ENCODE assay signal across 26 cellular contexts in genomic region chrX:72025236-72025770, GRCh38.
"Had no signal": no experiment of that assay in that cellular context is flagged by ENCODE, and none has a peak within 500 bp of the region (broad histone marks: within the 10 kb centered on the region; RNA-seq: fewer than 3 reads in every experiment).

No MANE protein-coding gene starts in this region.

- H3K9me3 ChIP-seq: left ventricle myocardium inferior, lower lobe of right lung, prostate gland, right lobe of liver, spleen, testis, transverse colon, uterus had no signal

- H3K4me3 Mint-ChIP-seq: effector memory CD8-positive, alpha-beta T cell; immature natural killer cell; memory B cell; naive B cell; nephron; stimulated activated naive B cell treated with anti-CD40 and anti-IgM and Interleukin-4, amounts not matched to agents 10 μg/mL and 1 μg/mL and 100 μg/mL, for 72 hours; stimulated activated naive CD8-positive, alpha-beta T cell treated with anti-CD3 and anti-CD28 coated beads, Interleukin-15, amount 100 ng/mL, for 72 hours had no signal

- ATAC-seq: effector memory CD8-positive, alpha-beta T cell; foreskin keratinocyte; left cardiac atrium; lower lobe of right lung; right lobe of liver; stimulated activated naive B cell treated with anti-CD40 and anti-IgM and Interleukin-4, amounts not matched to agents 10 μg/mL and 1 μg/mL and 100 μg/mL, for 72 hours; stimulated activated naive CD8-positive, alpha-beta T cell treated with anti-CD3 and anti-CD28 coated beads, Interleukin-15, amount 100 ng/mL, for 72 hours had no signal

- H3K27ac ChIP-seq: dorsolateral prefrontal cortex, foreskin keratinocyte, left ventricle myocardium inferior, lower lobe of right lung, parathyroid adenoma, prostate gland, right lobe of liver, spleen, testis, transverse colon, uterus had no signal

- H3K27ac Mint-ChIP-seq: immature natural killer cell; memory B cell; naive B cell; stimulated activated naive B cell treated with anti-CD40 and anti-IgM and Interleukin-4, amounts not matched to agents 10 μg/mL and 1 μg/mL and 100 μg/mL, for 72 hours; stimulated activated naive CD8-positive, alpha-beta T cell treated with anti-CD3 and anti-CD28 coated beads, Interleukin-15, amount 100 ng/mL, for 72 hours had no signal

- H3K36me3 Mint-ChIP-seq: immature natural killer cell; memory B cell; naive B cell; stimulated activated naive B cell treated with anti-CD40 and anti-IgM and Interleukin-4, amounts not matched to agents 10 μg/mL and 1 μg/mL and 100 μg/mL, for 72 hours had no signal

- H3K27me3 Mint-ChIP-seq: effector memory CD8-positive, alpha-beta T cell had no signal

- H3K9me3 Mint-ChIP-seq: effector memory CD8-positive, alpha-beta T cell; immature natural killer cell; memory B cell; naive B cell; nephron; stimulated activated naive B cell treated with anti-CD40 and anti-IgM and Interleukin-4, amounts not matched to agents 10 μg/mL and 1 μg/mL and 100 μg/mL, for 72 hours; stimulated activated naive CD8-positive, alpha-beta T cell treated with anti-CD3 and anti-CD28 coated beads, Interleukin-15, amount 100 ng/mL, for 72 hours had no signal

- DNase-seq: cortex of kidney; dorsolateral prefrontal cortex; effector memory CD8-positive, alpha-beta T cell; foreskin keratinocyte; immature natural killer cell; kidney; left cardiac atrium; left ventricle myocardium inferior; lower lobe of right lung; midbrain; naive B cell; occipital lobe; right lobe of liver; spleen; stimulated activated CD4-positive, alpha-beta T cell treated with anti-CD3 and anti-CD28 coated beads, Interleukin-15, amount 100 ng/mL, for 24 hours; stimulated activated CD4-positive, alpha-beta T cell treated with anti-CD3 and anti-CD28 coated beads, Interleukin-1b, Interleukin-23, amount 100 ng/mL, for 48 hours; stimulated activated CD4-positive, alpha-beta T cell treated with anti-CD3 and anti-CD28 coated beads, Interleukin-4, amount 100 ng/mL, for 4 hours; stimulated activated naive B cell treated with anti-CD40 and anti-IgM and Interleukin-4, amounts not matched to agents 10 μg/mL and 1 μg/mL and 100 μg/mL, for 72 hours; stimulated activated naive CD8-positive, alpha-beta T cell treated with anti-CD3 and anti-CD28 coated beads, Interleukin-15, amount 100 ng/mL, for 72 hours; testis; transverse colon; uterus had no signal

- H3K4me3 ChIP-seq: dorsolateral prefrontal cortex, left ventricle myocardium inferior, lower lobe of right lung, prostate gland, right lobe of liver, spleen, testis, transverse colon, uterus had no signal
